Comparison of ENCODE assay signal across 20 cellular contexts in genomic region chr3:104396974-104397669, GRCh38.
DNase-seq lines count a peak whose midpoint lies in the region; ATAC-seq, FAIRE-seq and TF ChIP-seq lines count a peak whose summit lies in the region.
"Had no signal": no experiment of that assay in that cellular context is flagged by ENCODE, and none has a peak within 500 bp of the region (broad histone marks: within the 10 kb centered on the region; RNA-seq: fewer than 3 reads in every experiment).

No MANE protein-coding gene starts in this region.

- no peak overlapping the region for H3K9ac ChIP-seq in fibroblast of lung (ENCODE audit: insufficient read depth, low read length)
- H3K9ac ChIP-seq in HepG2 (ENCODE audit: insufficient read depth, low read depth, low read length) = no peak overlapping the region

- no peak for FAIRE-seq in HepG2 (lab: Jason Lieb, UNC)
- FAIRE-seq: G401.6 had no signal

- peaks cover 5% of the 10 kb centered on the region; the same call in 1 of the 2 replicates for H3K9me2 ChIP-seq in PC-9 (ENCODE audit: insufficient read depth)

- CTCF ChIA-PET in PC-9 (lab: Charles Lee) (no interaction called here), HepG2 (lab: Yijun Ruan, JAX; ENCODE audit: low intra/inter-chr PET ratio, low total read pairs) (no interaction called here)

- no peak for TF ChIP-seq POLR2A in HepG2 (IDR thresholded peaks at IDR 0.05; ENCODE audit: insufficient read depth in 1 of 2, low read depth in 2 of 2, low read length in 2 of 2)

- H2AFZ ChIP-seq in PC-9 (0 out of 2 replicates have a peak overlapping the region, but pooled peaks have one; percentile 2), fibroblast of lung (ENCODE audit: low read length) (no peak overlapping the region), HepG2 (ENCODE audit: low read length) (no peak overlapping the region)

- H3K79me2 ChIP-seq in PC-9 (ENCODE audit: low read depth) (no peaks in the 10 kb centered on the region), fibroblast of lung (ENCODE audit: control insufficient read depth, insufficient read depth, low read length) (no peaks in the 10 kb centered on the region), HepG2 (ENCODE audit: insufficient read depth, low read length) (no peaks in the 10 kb centered on the region)

- H3F3A ChIP-seq in PC-9 (ENCODE audit: insufficient read depth, low read depth) = no peaks in the 10 kb centered on the region

- TF ChIP-seq EP300 in HepG2 (IDR thresholded peaks at IDR 0.05; ENCODE audit: low read depth in 2 of 2, low read length in 2 of 2) = no peak
- no peak for TF ChIP-seq EP300 in HepG2 (CRISPR knock-in tag; IDR thresholded peaks at IDR 0.05; ENCODE audit: borderline replicate concordance)

- H3K4me1 ChIP-seq in PC-9 (replicated peaks; ENCODE audit: insufficient read depth) (no peaks in the 10 kb centered on the region), fibroblast of lung (ENCODE audit: control insufficient read depth, extremely low read depth, insufficient read depth, low read length) (no peaks in the 10 kb centered on the region), HepG2 (ENCODE audit: insufficient read depth, low read length) (no peaks in the 10 kb centered on the region)
- H3K4me1 ChIP-seq: heart left ventricle had no signal

- intact Hi-C loops in PC-9 (cut with micrococcal nuclease; ENCODE audit: unreplicated experiment) = no loop called here
- intact Hi-C loops in HepG2 (cut with micrococcal nuclease; ENCODE audit: unreplicated experiment) = no loop called here

- peak; percentile 16 for DNase-seq in EH (ENCODE audit: low read depth)
- DNase-seq in PC-9 = no peak
- peak; percentile 27 to 32 for DNase-seq in fibroblast of lung (ENCODE audit: low read depth in 2 of 2)
- peak; percentile 41 for DNase-seq in pons (ENCODE audit: low spot score)
- DNase-seq in NCI-H1436 (lab: John Stamatoyannopoulos, UW) = no peak
- no peak for DNase-seq in HepG2 (ENCODE audit: low spot score)
- DNase-seq in OCI-M1 (lab: John Stamatoyannopoulos, UW) = no peak
- DNase-seq: activated CD4-positive, alpha-beta T cell treated with anti-CD3 and anti-CD28 coated beads for 48 hours; activated naive CD4-positive, alpha-beta T cell treated with Interleukin-2 at 50 U/mL for 16 hours; heart left ventricle; Kasumi-1; NCI-H1417 treated with DMSO at 0.1 percent for 48 hours; NCI-H774; ovary; stimulated activated CD4-positive, alpha-beta T cell treated with anti-CD3 and anti-CD28 coated beads, Interleukin-4, amount 100 ng/mL, for 1 hour had no signal

- TF ChIP-seq CTCF in PC-9 (conservative IDR thresholded peaks at IDR 0.05) = no peak
- TF ChIP-seq CTCF in fibroblast of lung (conservative IDR thresholded peaks at IDR 0.05 in 1 of 2, IDR thresholded peaks at IDR 0.05 in 1 of 2; ENCODE audit: low read depth in 1 of 2, low read length in 2 of 2) = no peak
- no peak for TF ChIP-seq CTCF in HepG2 (CRISPR knock-in tag; IDR thresholded peaks at IDR 0.05)

- H3K4me2 ChIP-seq in PC-9 (no peak overlapping the region), fibroblast of lung (ENCODE audit: extremely low read depth, insufficient read depth, low read length) (no peak overlapping the region), HepG2 (ENCODE audit: low read depth, low read length) (no peak overlapping the region)

- TF ChIP-seq RAD21 in HepG2 (CRISPR knock-in tag; IDR thresholded peaks at IDR 0.05) = no peak

- WGBS in HepG2 (ENCODE audit: low lambda C conversion rate) = 0% methylated on average over 2 of the region's 2 CpGs

- in situ Hi-C loops in HepG2 (cut with HindIII; ENCODE audit: extremely low pct_ligation_motif_present, low pct_unique_long_range_greater_than_20kb) = no loop called here

- ATAC-seq in HG02840 (IDR thresholded peaks at IDR 0.05; ENCODE audit: low FRiP score, unreplicated experiment) (no peak), HepG2 (no peak)
- ATAC-seq: Panc1 had no signal

- H3K27me3 ChIP-seq in PC-9 (ENCODE audit: insufficient read depth, low read depth) (no peaks in the 10 kb centered on the region), fibroblast of lung (ENCODE audit: control insufficient read depth, insufficient read depth, low read length) (no peaks in the 10 kb centered on the region), HepG2 (ENCODE audit: control insufficient read depth in 1 of 2, insufficient read depth in 2 of 2, low read length in 2 of 2) (no peaks in the 10 kb centered on the region)
- H3K27me3 ChIP-seq: heart left ventricle, ovary had no signal

- H3K4me3 ChIP-seq in PC-9 (no peak overlapping the region), fibroblast of lung (replicated peaks in 1 of 4; ENCODE audit: control extremely low read depth in 1 of 4, insufficient read depth in 1 of 4, low read depth in 3 of 4, low read length in 4 of 4) (no peak overlapping the region), HepG2 (replicated peaks in 1 of 3; ENCODE audit: insufficient read depth in 1 of 3, low read depth in 2 of 3, low read length in 3 of 3) (no peak overlapping the region)
- H3K4me3 ChIP-seq: heart left ventricle, ovary, skin epidermis had no signal

- no peaks in the 10 kb centered on the region for H3K36me3 ChIP-seq in PC-9 (ENCODE audit: low read depth)
- no peaks in the 10 kb centered on the region for H3K36me3 ChIP-seq in fibroblast of lung (ENCODE audit: control insufficient read depth, insufficient read depth, low read length)
- H3K36me3 ChIP-seq in HepG2 (replicated peaks in 1 of 2; ENCODE audit: control insufficient read depth in 1 of 2, insufficient read depth in 2 of 2, low read length in 2 of 2) = no peaks in the 10 kb centered on the region
- H3K36me3 ChIP-seq: heart left ventricle, ovary had no signal

- BruUV-seq in PC-9 (replicated peaks; lab: Mats Ljungman, UMichigan) = no TSS peak
- no TSS peak for BruUV-seq in HepG2 (replicated peaks; lab: Mats Ljungman, UMichigan)

- POLR2A ChIA-PET in PC-9 (lab: Charles Lee; ENCODE audit: unreplicated experiment) (interaction anchor here (0.6 kb wide), 1 partner anchor 8 kb away, joined by 5 read pairs; no protein-coding TSS in a partner anchor), HepG2 (lab: Yijun Ruan, JAX) (no interaction called here)

- peaks cover 8% of the 10 kb centered on the region; the same call in 1 of the 2 replicates for H3K9me3 ChIP-seq in PC-9 (ENCODE audit: insufficient read depth, low read depth)
- H3K9me3 ChIP-seq in fibroblast of lung (ENCODE audit: control insufficient read depth, insufficient read depth, low read depth, low read length) = no peaks in the 10 kb centered on the region
- no peaks in the 10 kb centered on the region for H3K9me3 ChIP-seq in HepG2 (ENCODE audit: low read length)
- H3K9me3 ChIP-seq: ovary had no signal

- H4K20me1 ChIP-seq in PC-9 (ENCODE audit: insufficient read depth) (no peaks in the 10 kb centered on the region), fibroblast of lung (ENCODE audit: control insufficient read depth, extremely low read depth, insufficient read depth, low read length) (no peaks in the 10 kb centered on the region), HepG2 (ENCODE audit: insufficient read depth, low read length) (no peaks in the 10 kb centered on the region)

- H3K27ac ChIP-seq in PC-9 (no peak overlapping the region), fibroblast of lung (ENCODE audit: insufficient read depth, low read length) (no peak overlapping the region), HepG2 (ENCODE audit: extremely low read length, insufficient read depth, low read length) (no peak overlapping the region)
- H3K27ac ChIP-seq: epithelial cell of prostate, heart left ventricle, ovary, skin epidermis had no signal

TF ChIP-seq in HepG2, 621 proteins besides CTCF, POLR2A, EP300 and RAD21 (continues in another document):
- TF ChIP-seq ZBTB42 (CRISPR knock-in tag; IDR thresholded peaks at IDR 0.05) (no peak), HBP1 (CRISPR knock-in tag; IDR thresholded peaks at IDR 0.05; ENCODE audit: low read depth) (no peak), ZNF260 (CRISPR knock-in tag; IDR thresholded peaks at IDR 0.05; ENCODE audit: borderline replicate concordance, low read depth) (no peak), ZXDC (CRISPR knock-in tag; IDR thresholded peaks at IDR 0.05) (no peak), ATF7-NPFF (CRISPR knock-in tag; IDR thresholded peaks at IDR 0.05; ENCODE audit: low read depth) (no peak), GTF3A (CRISPR knock-in tag; conservative IDR thresholded peaks at IDR 0.05) (no peak), ZNF546 (CRISPR knock-in tag; conservative IDR thresholded peaks at IDR 0.05) (no peak), MEIS2 (CRISPR knock-in tag; IDR thresholded peaks at IDR 0.05) (no peak)

Comparison
In these comparisons a context has a peak if more than half of its experiments do, and no peak if none do; other contexts are left out.
1. DNase-seq: peak in EH (single experiment), fibroblast of lung (2 of 2) and pons (single experiment); none in PC-9 (0 of 2), NCI-H1436 (single experiment), HepG2 (single experiment) and OCI-M1 (single experiment).